In the genomic region with DNA sequence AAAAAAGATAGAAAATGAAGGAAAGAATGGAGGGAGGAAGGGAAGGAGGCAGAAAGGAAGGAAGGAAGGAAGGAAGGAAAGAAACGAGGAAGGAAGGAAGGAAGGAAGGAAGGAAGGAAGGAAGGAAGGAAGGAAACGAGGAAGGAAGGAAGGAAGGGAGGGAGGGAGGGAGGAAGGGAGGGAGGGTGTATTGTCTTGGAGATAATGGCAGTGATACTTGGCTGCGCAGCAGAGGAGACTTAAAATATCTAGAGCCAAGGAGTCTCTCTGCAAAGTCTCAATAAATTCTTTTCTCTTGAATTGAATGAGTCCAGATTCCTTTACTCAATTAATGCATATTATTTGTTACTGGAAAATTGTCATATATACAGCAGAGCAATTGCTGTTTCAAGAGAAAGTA, we compare ENCODE assay signal across 27 cellular contexts.
"Had no signal": no experiment of that assay in that cellular context is flagged by ENCODE, and none has a peak within 500 bp of the region (broad histone marks: within the 10 kb centered on the region; RNA-seq: fewer than 3 reads in every experiment).

No MANE protein-coding gene starts in this region.

- H3K4me3 ChIP-seq: stomach, suprapubic skin, testis, thoracic aorta, thyroid gland, tibial artery, tibial nerve, transverse colon, upper lobe of left lung, upper lobe of right lung, uterus, vagina had no signal

- H3K27me3 ChIP-seq: stomach, suprapubic skin, testis, thyroid gland, tibial artery, tibial nerve, transverse colon, upper lobe of left lung, upper lobe of right lung, uterus, vagina had no signal

- ATAC-seq: stimulated activated effector memory CD8-positive, alpha-beta T cell treated with anti-CD3 and anti-CD28 coated beads, Interleukin-12 subunit alpha, Interleukin-12 subunit beta, amount 100 ng/mL, for 72 hours; stimulated activated memory B cell treated with anti-CD40 and anti-IgM and Interleukin-4, amounts not matched to agents 10 μg/mL and 1 μg/mL and 100 μg/mL, for 72 hours; stimulated activated naive B cell treated with anti-CD40 and anti-IgM and Interleukin-4, amounts not matched to agents 10 μg/mL and 1 μg/mL and 100 μg/mL, for 72 hours; stimulated activated naive CD8-positive, alpha-beta T cell treated with anti-CD3 and anti-CD28 coated beads, Interleukin-15, amount 100 ng/mL, for 72 hours; stimulated activated naive CD8-positive, alpha-beta T cell treated with anti-CD3 and anti-CD28 coated beads, Interleukin-15, Interleukin-2, amounts not matched to agents 100 U/mL and 50 U/mL, for 24 hours; upper lobe of right lung had no signal

- DNase-seq: stimulated activated CD4-positive, alpha-beta T cell treated with anti-CD3 and anti-CD28 coated beads, Interleukin-2, amount 100 ng/mL, for 48 hours; stimulated activated CD4-positive, alpha-beta T cell treated with anti-CD3 and anti-CD28 coated beads, Interleukin-4, amount 100 ng/mL, for 1 hour; stimulated activated CD4-positive, alpha-beta T cell treated with anti-CD3 and anti-CD28 coated beads, Interleukin-4, amount 100 ng/mL, for 24 hours; stimulated activated CD4-positive, alpha-beta T cell treated with anti-CD3 and anti-CD28 coated beads, Interleukin-4, amount 100 ng/mL, for 4 hours; stimulated activated CD8-positive, alpha-beta memory T cell treated with anti-CD3 and anti-CD28 coated beads, Interleukin-4, amount 100 ng/mL, for 48 hours; stimulated activated naive B cell treated with anti-CD40 and anti-IgM and Interleukin-4, amounts not matched to agents 10 μg/mL and 1 μg/mL and 100 μg/mL, for 72 hours; stimulated activated naive CD4-positive, alpha-beta T cell; stimulated activated naive CD4-positive, alpha-beta T cell treated with Interleukin-2 at 50 U/mL for 16 hours; stimulated activated naive CD8-positive, alpha-beta T cell treated with anti-CD3 and anti-CD28 coated beads, Interleukin-15, amount 100 ng/mL, for 72 hours; stimulated activated naive CD8-positive, alpha-beta T cell treated with anti-CD3 and anti-CD28 coated beads, Interleukin-15, Interleukin-2, amounts not matched to agents 100 U/mL and 50 U/mL, for 24 hours; stomach; substantia nigra; testis; thyroid gland; tibial artery; transverse colon; trophoblast cell; upper lobe of left lung; upper lobe of right lung; uterus had no signal

- FAIRE-seq: urothelium cell line had no signal

- H3K4me1 ChIP-seq: stomach, suprapubic skin, testis, thyroid gland, tibial artery, tibial nerve, transverse colon, upper lobe of left lung, upper lobe of right lung, uterus, vagina had no signal

- H3K27ac ChIP-seq: stomach, suprapubic skin, testis, thoracic aorta, thyroid gland, tibial artery, tibial nerve, transverse colon, upper lobe of left lung, upper lobe of right lung, uterus, vagina had no signal

- H3K36me3 ChIP-seq: stomach, suprapubic skin, thoracic aorta, thyroid gland, tibial artery, tibial nerve, transverse colon, upper lobe of left lung, upper lobe of right lung, uterus, vagina had no signal

- H3K9me3 ChIP-seq: stomach, suprapubic skin, testis, thoracic aorta, thyroid gland, tibial artery, tibial nerve, transverse colon, upper lobe of left lung, upper lobe of right lung, uterus, vagina had no signal
